1 cellular context compared by ENCODE assay signal in the genomic region with DNA sequence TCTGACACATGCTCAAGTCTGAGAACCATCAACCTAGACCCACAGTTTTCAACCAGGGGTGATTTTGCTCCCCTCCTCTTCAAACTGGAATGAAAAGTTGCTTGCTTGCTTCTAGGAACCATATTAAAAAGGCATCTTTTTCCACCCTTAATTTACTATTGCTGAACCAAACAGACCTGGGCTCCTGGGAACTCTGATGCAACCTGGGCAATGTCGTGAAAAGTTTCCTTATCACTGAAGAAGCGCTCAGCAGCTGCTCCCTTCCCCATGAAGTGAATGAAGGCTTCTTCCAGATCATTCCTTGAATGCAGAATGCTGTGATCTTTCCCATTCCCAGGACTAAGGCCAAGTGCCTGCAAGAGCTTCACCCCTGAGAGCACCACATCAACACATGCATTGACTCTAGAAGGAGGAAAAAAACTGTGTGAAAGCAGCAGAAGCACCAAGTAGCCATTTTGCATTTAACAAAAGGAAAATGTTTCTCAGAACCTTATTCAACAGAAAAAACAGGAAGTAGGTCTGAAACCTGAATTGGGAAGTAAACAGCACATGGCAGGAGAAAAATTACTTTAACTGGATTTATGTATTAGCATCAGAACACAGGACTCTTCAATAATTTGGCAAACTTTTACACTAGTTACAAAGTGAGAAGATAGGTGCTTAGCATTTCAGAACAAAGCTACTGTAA.
TF ChIP-seq lines count a peak whose summit lies in the region.

No MANE protein-coding gene starts in this region.

TF ChIP-seq in SK-N-SH, 30 proteins besides CTCF, POLR2A, EP300 and RAD21:
- TF ChIP-seq TEAD4 (IDR thresholded peaks at IDR 0.05; ENCODE audit: borderline replicate concordance, insufficient read depth) (no peak), FOXJ3 (CRISPR knock-in tag; IDR thresholded peaks at IDR 0.05) (no peak), RFX5 (IDR thresholded peaks at IDR 0.05; ENCODE audit: low read length) (no peak), NRF1 (IDR thresholded peaks at IDR 0.05; ENCODE audit: low read depth, low read length) (no peak), SIN3A (IDR thresholded peaks at IDR 0.05; ENCODE audit: borderline replicate concordance, low read depth, low read length) (no peak), GATA2 (CRISPR knock-in tag; IDR thresholded peaks at IDR 0.05) (no peak), RCOR1 (IDR thresholded peaks at IDR 0.05; ENCODE audit: low read length) (no peak), POLR2AphosphoS5 (IDR thresholded peaks at IDR 0.05; ENCODE audit: low read depth, low read length) (no peak), GABPA (IDR thresholded peaks at IDR 0.05; ENCODE audit: low read depth) (no peak), MXI1 (IDR thresholded peaks at IDR 0.05; ENCODE audit: low read depth, low read length) (no peak), TCF12 (IDR thresholded peaks at IDR 0.05) (no peak)
- TF ChIP-seq, protein P1, sequence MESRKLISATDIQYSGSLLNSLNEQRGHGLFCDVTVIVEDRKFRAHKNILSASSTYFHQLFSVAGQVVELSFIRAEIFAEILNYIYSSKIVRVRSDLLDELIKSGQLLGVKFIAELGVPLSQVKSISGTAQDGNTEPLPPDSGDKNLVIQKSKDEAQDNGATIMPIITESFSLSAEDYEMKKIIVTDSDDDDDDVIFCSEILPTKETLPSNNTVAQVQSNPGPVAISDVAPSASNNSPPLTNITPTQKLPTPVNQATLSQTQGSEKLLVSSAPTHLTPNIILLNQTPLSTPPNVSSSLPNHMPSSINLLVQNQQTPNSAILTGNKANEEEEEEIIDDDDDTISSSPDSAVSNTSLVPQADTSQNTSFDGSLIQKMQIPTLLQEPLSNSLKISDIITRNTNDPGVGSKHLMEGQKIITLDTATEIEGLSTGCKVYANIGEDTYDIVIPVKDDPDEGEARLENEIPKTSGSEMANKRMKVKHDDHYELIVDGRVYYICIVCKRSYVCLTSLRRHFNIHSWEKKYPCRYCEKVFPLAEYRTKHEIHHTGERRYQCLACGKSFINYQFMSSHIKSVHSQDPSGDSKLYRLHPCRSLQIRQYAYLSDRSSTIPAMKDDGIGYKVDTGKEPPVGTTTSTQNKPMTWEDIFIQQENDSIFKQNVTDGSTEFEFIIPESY (IDR thresholded peaks at IDR 0.05; ENCODE audit: borderline replicate concordance, low read depth): no peak
- TF ChIP-seq, protein P2, sequence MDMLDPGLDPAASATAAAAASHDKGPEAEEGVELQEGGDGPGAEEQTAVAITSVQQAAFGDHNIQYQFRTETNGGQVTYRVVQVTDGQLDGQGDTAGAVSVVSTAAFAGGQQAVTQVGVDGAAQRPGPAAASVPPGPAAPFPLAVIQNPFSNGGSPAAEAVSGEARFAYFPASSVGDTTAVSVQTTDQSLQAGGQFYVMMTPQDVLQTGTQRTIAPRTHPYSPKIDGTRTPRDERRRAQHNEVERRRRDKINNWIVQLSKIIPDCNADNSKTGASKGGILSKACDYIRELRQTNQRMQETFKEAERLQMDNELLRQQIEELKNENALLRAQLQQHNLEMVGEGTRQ (IDR thresholded peaks at IDR 0.05; ENCODE audit: borderline replicate concordance, low read depth, low read length): no peak
- TF ChIP-seq, protein P3, sequence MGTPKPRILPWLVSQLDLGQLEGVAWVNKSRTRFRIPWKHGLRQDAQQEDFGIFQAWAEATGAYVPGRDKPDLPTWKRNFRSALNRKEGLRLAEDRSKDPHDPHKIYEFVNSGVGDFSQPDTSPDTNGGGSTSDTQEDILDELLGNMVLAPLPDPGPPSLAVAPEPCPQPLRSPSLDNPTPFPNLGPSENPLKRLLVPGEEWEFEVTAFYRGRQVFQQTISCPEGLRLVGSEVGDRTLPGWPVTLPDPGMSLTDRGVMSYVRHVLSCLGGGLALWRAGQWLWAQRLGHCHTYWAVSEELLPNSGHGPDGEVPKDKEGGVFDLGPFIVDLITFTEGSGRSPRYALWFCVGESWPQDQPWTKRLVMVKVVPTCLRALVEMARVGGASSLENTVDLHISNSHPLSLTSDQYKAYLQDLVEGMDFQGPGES (IDR thresholded peaks at IDR 0.05; ENCODE audit: low read depth, low read length): no peak
- TF ChIP-seq, protein P4, sequence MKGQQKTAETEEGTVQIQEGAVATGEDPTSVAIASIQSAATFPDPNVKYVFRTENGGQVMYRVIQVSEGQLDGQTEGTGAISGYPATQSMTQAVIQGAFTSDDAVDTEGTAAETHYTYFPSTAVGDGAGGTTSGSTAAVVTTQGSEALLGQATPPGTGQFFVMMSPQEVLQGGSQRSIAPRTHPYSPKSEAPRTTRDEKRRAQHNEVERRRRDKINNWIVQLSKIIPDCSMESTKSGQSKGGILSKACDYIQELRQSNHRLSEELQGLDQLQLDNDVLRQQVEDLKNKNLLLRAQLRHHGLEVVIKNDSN (IDR thresholded peaks at IDR 0.05; ENCODE audit: borderline replicate concordance, low read depth): no peak
- TF ChIP-seq, protein P5, sequence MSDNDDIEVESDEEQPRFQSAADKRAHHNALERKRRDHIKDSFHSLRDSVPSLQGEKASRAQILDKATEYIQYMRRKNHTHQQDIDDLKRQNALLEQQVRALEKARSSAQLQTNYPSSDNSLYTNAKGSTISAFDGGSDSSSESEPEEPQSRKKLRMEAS (IDR thresholded peaks at IDR 0.05; ENCODE audit: low read depth): no peak
- TF ChIP-seq, protein P6, sequence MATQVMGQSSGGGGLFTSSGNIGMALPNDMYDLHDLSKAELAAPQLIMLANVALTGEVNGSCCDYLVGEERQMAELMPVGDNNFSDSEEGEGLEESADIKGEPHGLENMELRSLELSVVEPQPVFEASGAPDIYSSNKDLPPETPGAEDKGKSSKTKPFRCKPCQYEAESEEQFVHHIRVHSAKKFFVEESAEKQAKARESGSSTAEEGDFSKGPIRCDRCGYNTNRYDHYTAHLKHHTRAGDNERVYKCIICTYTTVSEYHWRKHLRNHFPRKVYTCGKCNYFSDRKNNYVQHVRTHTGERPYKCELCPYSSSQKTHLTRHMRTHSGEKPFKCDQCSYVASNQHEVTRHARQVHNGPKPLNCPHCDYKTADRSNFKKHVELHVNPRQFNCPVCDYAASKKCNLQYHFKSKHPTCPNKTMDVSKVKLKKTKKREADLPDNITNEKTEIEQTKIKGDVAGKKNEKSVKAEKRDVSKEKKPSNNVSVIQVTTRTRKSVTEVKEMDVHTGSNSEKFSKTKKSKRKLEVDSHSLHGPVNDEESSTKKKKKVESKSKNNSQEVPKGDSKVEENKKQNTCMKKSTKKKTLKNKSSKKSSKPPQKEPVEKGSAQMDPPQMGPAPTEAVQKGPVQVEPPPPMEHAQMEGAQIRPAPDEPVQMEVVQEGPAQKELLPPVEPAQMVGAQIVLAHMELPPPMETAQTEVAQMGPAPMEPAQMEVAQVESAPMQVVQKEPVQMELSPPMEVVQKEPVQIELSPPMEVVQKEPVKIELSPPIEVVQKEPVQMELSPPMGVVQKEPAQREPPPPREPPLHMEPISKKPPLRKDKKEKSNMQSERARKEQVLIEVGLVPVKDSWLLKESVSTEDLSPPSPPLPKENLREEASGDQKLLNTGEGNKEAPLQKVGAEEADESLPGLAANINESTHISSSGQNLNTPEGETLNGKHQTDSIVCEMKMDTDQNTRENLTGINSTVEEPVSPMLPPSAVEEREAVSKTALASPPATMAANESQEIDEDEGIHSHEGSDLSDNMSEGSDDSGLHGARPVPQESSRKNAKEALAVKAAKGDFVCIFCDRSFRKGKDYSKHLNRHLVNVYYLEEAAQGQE (IDR thresholded peaks at IDR 0.05; ENCODE audit: low read depth, low read length): no peak
- TF ChIP-seq, protein P7, sequence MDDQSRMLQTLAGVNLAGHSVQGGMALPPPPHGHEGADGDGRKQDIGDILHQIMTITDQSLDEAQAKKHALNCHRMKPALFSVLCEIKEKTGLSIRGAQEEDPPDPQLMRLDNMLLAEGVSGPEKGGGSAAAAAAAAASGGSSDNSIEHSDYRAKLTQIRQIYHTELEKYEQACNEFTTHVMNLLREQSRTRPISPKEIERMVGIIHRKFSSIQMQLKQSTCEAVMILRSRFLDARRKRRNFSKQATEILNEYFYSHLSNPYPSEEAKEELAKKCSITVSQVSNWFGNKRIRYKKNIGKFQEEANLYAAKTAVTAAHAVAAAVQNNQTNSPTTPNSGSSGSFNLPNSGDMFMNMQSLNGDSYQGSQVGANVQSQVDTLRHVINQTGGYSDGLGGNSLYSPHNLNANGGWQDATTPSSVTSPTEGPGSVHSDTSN (IDR thresholded peaks at IDR 0.05): no peak
